ENCODE assay signal across 1 cellular context in genomic region chr18:60188943-60189342, GRCh38.
TF ChIP-seq lines count a peak whose summit lies in the region.

No MANE protein-coding gene starts in this region.

TF ChIP-seq in GM23338, 12 proteins besides CTCF, POLR2A, EP300 and RAD21 (continued from another document):
- TF ChIP-seq CREB1 (CRISPR knock-in tag; IDR thresholded peaks at IDR 0.05; ENCODE audit: low read depth), result no peak
- TF ChIP-seq REST (IDR thresholded peaks at IDR 0.05; ENCODE audit: unreplicated experiment), result no peak
TF ChIP-seq in GM23338: peak in this region for 0.
